In the genomic region with DNA sequence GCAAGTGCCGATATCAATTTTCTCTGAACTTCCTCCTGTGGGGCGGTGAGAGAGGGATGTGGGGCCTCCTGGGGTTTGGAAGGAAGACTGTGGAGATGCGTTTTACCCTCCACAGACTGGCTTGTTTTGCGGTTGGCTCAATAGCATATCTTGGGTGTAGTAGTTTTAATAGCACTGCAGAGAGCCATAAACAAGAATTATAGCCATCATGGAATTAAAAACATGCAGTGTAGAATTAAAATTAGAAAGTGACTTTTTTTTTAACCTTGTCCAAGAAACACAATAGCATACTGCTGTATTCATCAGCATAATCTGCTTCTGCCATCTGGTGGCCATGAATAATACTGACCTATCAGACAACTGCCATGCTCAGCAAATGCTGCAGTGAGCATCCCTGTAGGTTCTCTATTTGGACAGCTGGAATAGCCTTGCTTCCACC, we compare ENCODE assay signal across 8 cellular contexts. TPM values are rescaled to one million over a fixed set of nuclear protein-coding genes. Genes with fewer than 3 reads are reported as not detected.
DNase-seq lines count a peak whose midpoint lies in the region; ATAC-seq and TF ChIP-seq lines count a peak whose summit lies in the region.

No MANE protein-coding gene starts in this region.

- no peaks in the 10 kb centered on the region for H3K4me1 ChIP-seq in colonic mucosa
- H3K4me1 ChIP-seq in right lobe of liver, result no peaks in the 10 kb centered on the region
- peaks cover 2% of the 10 kb centered on the region for H3K4me1 ChIP-seq in suprapubic skin

- no peaks in the 10 kb centered on the region for H3K27me3 ChIP-seq in colonic mucosa
- no peaks in the 10 kb centered on the region for H3K27me3 ChIP-seq in right lobe of liver
- H3K27me3 ChIP-seq in suprapubic skin, result no peaks in the 10 kb centered on the region

- H3K27ac ChIP-seq in colonic mucosa (no peak overlapping the region), right lobe of liver (no peak overlapping the region), suprapubic skin (no peak overlapping the region)

- WGBS in right lobe of liver (ENCODE audit: insufficient coverage, low coverage, low lambda C conversion rate, missing lambda C conversion rate), result 50% methylated on average over 4 of the region's 4 CpGs
- whole genome bisulfite sequencing in suprapubic skin, result 40% methylated on average over 4 of the region's 4 CpGs

- TF ChIP-seq POLR2A in right lobe of liver (IDR thresholded peaks at IDR 0.05) (no peak), suprapubic skin (IDR thresholded peaks at IDR 0.05) (no peak)

- no peak for TF ChIP-seq EP300 in suprapubic skin (IDR thresholded peaks at IDR 0.05)

- peak; percentile 71 for TF ChIP-seq CTCF in colonic mucosa (IDR thresholded peaks at IDR 0.05)
- TF ChIP-seq CTCF in right lobe of liver (IDR thresholded peaks at IDR 0.05), result peak; percentile 70 to 80 (median 76)
- peak; percentile 44 to 52 for TF ChIP-seq CTCF in suprapubic skin (IDR thresholded peaks at IDR 0.05)

- DNase-seq in EL, result peak; percentile 52
- DNase-seq in NCI-H1417 (lab: John Stamatoyannopoulos, UW), result peak; percentile 79 to 94 (median 80)
- peak; percentile 26 for DNase-seq in SKM-1 treated with dmso at 0.1 percent for 144 hours (lab: John Stamatoyannopoulos, UW; ENCODE audit: unreplicated experiment)
- peak; percentile 71 for DNase-seq in colonic mucosa
- DNase-seq in right lobe of liver, result peak in 1 of 3 donors; percentile 42
- DNase-seq in suprapubic skin (ENCODE audit: low spot score in 2 of 2), result no peak

- H3K36me3 ChIP-seq in colonic mucosa, result no peaks in the 10 kb centered on the region
- H3K36me3 ChIP-seq in right lobe of liver, result no peaks in the 10 kb centered on the region
- no peaks in the 10 kb centered on the region for H3K36me3 ChIP-seq in suprapubic skin

- H3K4me3 ChIP-seq in colonic mucosa (no peak overlapping the region), right lobe of liver (no peak overlapping the region), suprapubic skin (no peak overlapping the region)

- H3K9ac ChIP-seq in colonic mucosa (ENCODE audit: low read depth in 2 of 2, low read length in 2 of 2), result no peak overlapping the region

- ATAC-seq in GM21717 (IDR thresholded peaks at IDR 0.05; ENCODE audit: unreplicated experiment) (peak; percentile 79), right lobe of liver (peak; percentile 80 to 92 (median 90)), GM19455 (IDR thresholded peaks at IDR 0.05; ENCODE audit: unreplicated experiment) (no peak)

- no peaks in the 10 kb centered on the region for H3K9me3 ChIP-seq in colonic mucosa
- H3K9me3 ChIP-seq in right lobe of liver, result no peaks in the 10 kb centered on the region
- no peaks in the 10 kb centered on the region for H3K9me3 ChIP-seq in suprapubic skin

- intact Hi-C loops in colonic mucosa (cut with DNase I) (loop anchor here (5.0 to 10.0 kb wide), 4 partner anchors 155 to 865 kb away; no protein-coding TSS in a partner anchor), right lobe of liver (cut with DNase I) (loop anchor here in 1 of 2 donors (10.0 kb wide), 1 partner anchor 445 kb away; no protein-coding TSS in a partner anchor)

RNA-seq across cellular contexts. Expression of a gene that starts 47.3 kb away (rescaled TPM):
- total RNA-seq in colonic mucosa (10 to 100 TPM; 11.7 to 21.4 TPM), right lobe of liver (10 to 100 TPM in 5 of 6 experiments, 1 to 10 TPM in 1; 7.0 to 15.2 (median 13.8) TPM), suprapubic skin (10 to 100 TPM in 1 of 4 donors, 1 to 10 TPM in 3; 7.3 to 26.7 (median 8.6) TPM)

Comparison
In these comparisons a context has a peak if more than half of its experiments do, and no peak if none do; other contexts are left out.
1. DNase-seq: peak in EL (single experiment), NCI-H1417 (3 of 3), SKM-1 treated with dmso at 0.1 percent for 144 hours (single experiment) and colonic mucosa (single experiment); none in suprapubic skin (0 of 2).
2. Peak in every context shown above with its lines, with median percentiles within 50 percentile points of each other: CTCF ChIP-seq.